Comparison of ENCODE assay signal across 8 cellular contexts in the genomic region with DNA sequence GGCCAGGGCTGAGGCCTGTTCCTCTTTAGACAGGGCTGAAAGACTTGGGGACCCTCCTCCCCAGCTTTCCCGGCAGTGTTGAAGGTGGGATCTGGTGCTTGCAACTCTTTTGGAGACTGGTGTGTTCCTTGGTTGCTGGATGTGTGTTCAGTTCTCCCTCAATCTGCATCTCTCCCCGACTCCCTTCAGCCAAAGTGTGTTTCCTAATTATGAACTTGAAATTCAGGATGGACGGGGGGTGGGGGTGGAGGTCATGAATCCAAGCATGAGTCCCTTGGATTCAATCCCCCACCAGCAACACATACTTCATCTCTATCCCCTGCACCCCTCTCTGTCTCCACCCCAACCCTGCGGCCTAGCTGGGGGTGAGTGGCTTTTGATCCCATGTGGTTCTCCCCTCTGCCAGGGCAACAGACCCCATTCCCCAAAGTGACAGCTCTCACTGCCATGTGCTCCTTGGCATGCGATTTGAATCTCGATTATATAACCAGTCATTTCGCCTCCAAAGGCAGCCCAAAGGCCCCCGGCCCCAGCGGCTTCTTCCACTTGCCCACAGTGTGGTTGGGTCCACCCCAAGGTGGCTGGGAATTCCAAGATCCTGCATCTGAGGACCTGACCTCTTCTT. TPM values are rescaled to one million over a fixed set of nuclear protein-coding genes. Genes with fewer than 3 reads are reported as not detected.
DNase-seq lines count a peak whose midpoint lies in the region; ATAC-seq and TF ChIP-seq lines count a peak whose summit lies in the region.

No MANE protein-coding gene starts in this region.

- ATAC-seq in left ventricle myocardium superior (no peak), HG02852 (IDR thresholded peaks at IDR 0.05; ENCODE audit: unreplicated experiment) (no peak), HG02981 (IDR thresholded peaks at IDR 0.05; ENCODE audit: unreplicated experiment) (no peak)
- ATAC-seq in central memory CD8-positive, alpha-beta T cell (replicated peaks; ENCODE audit: extremely low read depth, poor library complexity, severe bottlenecking), result no peak

- H3K27me3 ChIP-seq in cardiac muscle cell (no peaks in the 10 kb centered on the region), muscle layer of colon (ENCODE audit: control insufficient read depth in 1 of 2, insufficient read depth in 2 of 2, low read length in 2 of 2) (no peaks in the 10 kb centered on the region)

- no peak for TF ChIP-seq CTCF in cardiac muscle cell (IDR thresholded peaks at IDR 0.05; ENCODE audit: low read depth, low read length)

- intact Hi-C loops in left ventricle myocardium superior (cut with micrococcal nuclease), result no loop called here

- H3K9me3 Mint-ChIP-seq in central memory CD8-positive, alpha-beta T cell, result no peaks in the 10 kb centered on the region

- H3K27ac ChIP-seq in cardiac muscle cell (peak overlapping the region; percentile 34), muscle layer of colon (ENCODE audit: low read depth, low read length) (peak overlapping the region; percentile 88), urinary bladder (ENCODE audit: low read depth) (peak overlapping the region; percentile 62)

- H3K27me3 Mint-ChIP-seq in central memory CD8-positive, alpha-beta T cell, result peaks cover 13% of the 10 kb centered on the region

- H3K9me3 ChIP-seq in cardiac muscle cell (ENCODE audit: low read depth) (no peaks in the 10 kb centered on the region), muscle layer of colon (ENCODE audit: low read length) (no peaks in the 10 kb centered on the region)

- H3K36me3 Mint-ChIP-seq in central memory CD8-positive, alpha-beta T cell (ENCODE audit: insufficient read depth), result no peaks in the 10 kb centered on the region

- H3K4me3 ChIP-seq in cardiac muscle cell, result no peak overlapping the region
- H3K4me3 ChIP-seq in muscle layer of colon (ENCODE audit: low read depth in 1 of 2, low read length in 2 of 2), result peak overlapping the region in 1 of 2 donors; percentile 59
- peak overlapping the region; percentile 88 for H3K4me3 ChIP-seq in urinary bladder (ENCODE audit: low read depth, low read length)

- peaks cover 7% of the 10 kb centered on the region for H3K4me1 Mint-ChIP-seq in central memory CD8-positive, alpha-beta T cell

- H3K9ac ChIP-seq in muscle layer of colon (ENCODE audit: low read length), result peak overlapping the region; percentile 56

- H3K36me3 ChIP-seq in cardiac muscle cell (no peaks in the 10 kb centered on the region), muscle layer of colon (ENCODE audit: insufficient read depth, low read length) (no peaks in the 10 kb centered on the region), urinary bladder (ENCODE audit: insufficient read depth) (no peaks in the 10 kb centered on the region)

- H3K27ac Mint-ChIP-seq in central memory CD8-positive, alpha-beta T cell (ENCODE audit: low read depth), result no peak overlapping the region

- DNase-seq in cardiac muscle cell (ENCODE audit: low read depth in 1 of 2, low spot score in 1 of 2) (no peak), left ventricle myocardium superior (no peak), HPDE6-E6E7 (ENCODE audit: extremely low spot score) (no peak)
- no peak for DNase-seq in central memory CD8-positive, alpha-beta T cell (ENCODE audit: low spot score in 2 of 2)

- H3K4me1 ChIP-seq in cardiac muscle cell (ENCODE audit: low read depth) (peaks cover 11% of the 10 kb centered on the region), muscle layer of colon (ENCODE audit: insufficient read depth, low read length) (peaks cover 44% of the 10 kb centered on the region), urinary bladder (ENCODE audit: insufficient read depth) (no peaks in the 10 kb centered on the region)

- H3K4me3 Mint-ChIP-seq in central memory CD8-positive, alpha-beta T cell, result peak overlapping the region; percentile 67

- 58% methylated on average over 9 of the region's 9 CpGs for WGBS in urinary bladder

RNA-seq across cellular contexts. Expression of gene ARHGAP23, which starts 1.3 kb away (rescaled TPM):
- total RNA-seq in cardiac muscle cell, result 9.0 and 13.2 TPM in 2 replicates
- 6.8 and 7.6 TPM in 2 replicates for polyA plus RNA-seq in cardiac muscle cell
- total RNA-seq in left ventricle myocardium superior, result 70.3 TPM
- total RNA-seq in urinary bladder, result 53.8 TPM
- polyA plus RNA-seq in urinary bladder, result 39.8 TPM

Comparison
In these comparisons a context has a peak if more than half of its experiments do, and no peak if none do; other contexts are left out.
1. H3K27ac ChIP-seq: peak in every context shown above with its lines; median percentile 88 in muscle layer of colon; 62 in urinary bladder; 34 in cardiac muscle cell.